Comparison of ENCODE assay signal across 9 cellular contexts in genomic region chr9:110183208-110184145, GRCh38. TPM values are rescaled to one million over a fixed set of nuclear protein-coding genes. Genes with fewer than 3 reads are reported as not detected.
DNase-seq lines count a peak whose midpoint lies in the region; ATAC-seq and TF ChIP-seq lines count a peak whose summit lies in the region.
"Had no signal": no experiment of that assay in that cellular context is flagged by ENCODE, and none has a peak within 500 bp of the region (broad histone marks: within the 10 kb centered on the region; RNA-seq: fewer than 3 reads in every experiment).

No MANE protein-coding gene starts in this region.

- no peaks in the 10 kb centered on the region for H4K20me1 ChIP-seq in fibroblast of lung (ENCODE audit: control insufficient read depth, extremely low read depth, insufficient read depth, low read length)

- H3K4me1 ChIP-seq in CD8-positive, alpha-beta T cell (ENCODE audit: insufficient read depth, low read length): no peaks in the 10 kb centered on the region
- peaks cover 10% of the 10 kb centered on the region for H3K4me1 ChIP-seq in fibroblast of lung (ENCODE audit: control insufficient read depth, extremely low read depth, insufficient read depth, low read length)
- H3K4me1 ChIP-seq in thyroid gland: no peaks in the 10 kb centered on the region

- H3K36me3 Mint-ChIP-seq in CD8-positive, alpha-beta T cell: no peaks in the 10 kb centered on the region
- H3K36me3 Mint-ChIP-seq in activated CD8-positive, alpha-beta memory T cell treated with anti-CD3 and anti-CD28 coated beads, Interleukin-2, amount 10 ng/mL, durations not matched to agents 7 days and 5 days: no peaks in the 10 kb centered on the region
- no peaks in the 10 kb centered on the region for H3K36me3 Mint-ChIP-seq in natural killer cell treated with Interleukin-12 subunit alpha and Interleukin-12 subunit beta and Interleukin-15 and Interleukin-18, amount 100 ng/mL, for 72 hours

- no peaks in the 10 kb centered on the region for H3K79me2 ChIP-seq in fibroblast of lung (ENCODE audit: control insufficient read depth, insufficient read depth, low read length)

- H3K27ac Mint-ChIP-seq in CD8-positive, alpha-beta T cell: no peak overlapping the region
- H3K27ac Mint-ChIP-seq in activated CD8-positive, alpha-beta memory T cell treated with anti-CD3 and anti-CD28 coated beads, Interleukin-2, amount 10 ng/mL, durations not matched to agents 7 days and 5 days: no peak overlapping the region
- no peak overlapping the region for H3K27ac Mint-ChIP-seq in natural killer cell treated with Interleukin-12 subunit alpha and Interleukin-12 subunit beta and Interleukin-15 and Interleukin-18, amount 100 ng/mL, for 72 hours

- H3K36me3 ChIP-seq in CD8-positive, alpha-beta T cell (ENCODE audit: insufficient read depth, low read length): no peaks in the 10 kb centered on the region
- H3K36me3 ChIP-seq in fibroblast of lung (ENCODE audit: control insufficient read depth, insufficient read depth, low read length): no peaks in the 10 kb centered on the region
- no peaks in the 10 kb centered on the region for H3K36me3 ChIP-seq in thyroid gland

- CTCF ChIA-PET in CD8-positive, alpha-beta T cell (lab: Charles Lee): interaction anchor here (0.7 to 2.3 kb wide), 9 partner anchors 11 to 440 kb away, joined by 3 to 10 read pairs (median 7); no protein-coding TSS in a partner anchor
- CTCF ChIA-PET in activated CD8-positive, alpha-beta memory T cell treated with anti-CD3 and anti-CD28 coated beads, Interleukin-2, amount 10 ng/mL, durations not matched to agents 7 days and 5 days (lab: Charles Lee): interaction anchor here (0.7 to 2.9 kb wide), 17 partner anchors 10 to 440 kb away, joined by 3 to 25 read pairs (median 4); no protein-coding TSS in a partner anchor

- no peak overlapping the region for H3K4me2 ChIP-seq in fibroblast of lung (ENCODE audit: extremely low read depth, insufficient read depth, low read length)

- H3K9ac ChIP-seq in fibroblast of lung (ENCODE audit: insufficient read depth, low read length): no peak overlapping the region

- H3K4me3 ChIP-seq in CD8-positive, alpha-beta T cell (ENCODE audit: low read depth, low read length): no peak overlapping the region
- no peak overlapping the region for H3K4me3 ChIP-seq in fibroblast of lung (replicated peaks in 1 of 4; ENCODE audit: control extremely low read depth in 1 of 4, insufficient read depth in 1 of 4, low read depth in 3 of 4, low read length in 4 of 4)
- H3K4me3 ChIP-seq in thyroid gland (replicated peaks in 1 of 3): no peak overlapping the region

- no peak overlapping the region for H2AFZ ChIP-seq in fibroblast of lung (ENCODE audit: low read length)

- no peak for ATAC-seq in CD8-positive, alpha-beta T cell
- peak; percentile 88 for ATAC-seq in HG03520 (IDR thresholded peaks at IDR 0.05; ENCODE audit: unreplicated experiment)
- ATAC-seq in activated CD8-positive, alpha-beta memory T cell treated with anti-CD3 and anti-CD28 coated beads, Interleukin-2, amount 10 ng/mL, durations not matched to agents 7 days and 5 days: peak; percentile 60
- ATAC-seq in natural killer cell treated with Interleukin-12 subunit alpha and Interleukin-12 subunit beta and Interleukin-15 and Interleukin-18, amount 100 ng/mL, for 72 hours: peak; percentile 62 to 63

- WGBS in thyroid gland, 2 donors: 71 to 74% methylated on average over 7 of the region's 7 CpGs

- no peaks in the 10 kb centered on the region for H3K27me3 Mint-ChIP-seq in CD8-positive, alpha-beta T cell (ENCODE audit: low read depth)
- peaks cover 9% of the 10 kb centered on the region for H3K27me3 Mint-ChIP-seq in activated CD8-positive, alpha-beta memory T cell treated with anti-CD3 and anti-CD28 coated beads, Interleukin-2, amount 10 ng/mL, durations not matched to agents 7 days and 5 days
- peaks cover 0 to 2% of the 10 kb centered on the region in 2 donors for H3K27me3 Mint-ChIP-seq in natural killer cell treated with Interleukin-12 subunit alpha and Interleukin-12 subunit beta and Interleukin-15 and Interleukin-18, amount 100 ng/mL, for 72 hours

- no peaks in the 10 kb centered on the region for H3K27me3 ChIP-seq in CD8-positive, alpha-beta T cell (ENCODE audit: insufficient read depth, low read length)
- H3K27me3 ChIP-seq in fibroblast of lung (ENCODE audit: control insufficient read depth, insufficient read depth, low read length) (no peaks in the 10 kb centered on the region), thyroid gland (no peaks in the 10 kb centered on the region)

- intact Hi-C loops in CD8-positive, alpha-beta T cell (cut with DNase I, micrococcal nuclease): loop anchor here in 1 of 2 experiments (2.0 to 5.0 kb wide), 2 partner anchors 439 to 1115 kb away; no protein-coding TSS in a partner anchor
- intact Hi-C loops in thyroid gland (cut with DNase I): loop anchor here (5.0 kb wide), 1 partner anchor 34 kb away; no protein-coding TSS in a partner anchor

- H3K9me3 Mint-ChIP-seq in CD8-positive, alpha-beta T cell: peaks cover 4% of the 10 kb centered on the region
- peaks cover 6% of the 10 kb centered on the region for H3K9me3 Mint-ChIP-seq in activated CD8-positive, alpha-beta memory T cell treated with anti-CD3 and anti-CD28 coated beads, Interleukin-2, amount 10 ng/mL, durations not matched to agents 7 days and 5 days (ENCODE audit: low read depth)
- no peaks in the 10 kb centered on the region for H3K9me3 Mint-ChIP-seq in natural killer cell treated with Interleukin-12 subunit alpha and Interleukin-12 subunit beta and Interleukin-15 and Interleukin-18, amount 100 ng/mL, for 72 hours

- peak in 5 of 7 experiments; percentile 8 to 52 (median 21) for DNase-seq in CD8-positive, alpha-beta T cell
- DNase-seq in GM19240 (ENCODE audit: insufficient read length, low spot score): peak; percentile 60
- peak; percentile 14 for DNase-seq in NCI-H82 treated with DMSO at 0.1 percent for 48 hours (lab: John Stamatoyannopoulos, UW; ENCODE audit: unreplicated experiment)
- DNase-seq in activated CD8-positive, alpha-beta memory T cell treated with anti-CD3 and anti-CD28 coated beads, Interleukin-2, amount 10 ng/mL, durations not matched to agents 7 days and 5 days: peak; percentile 66
- peak; percentile 58 to 83 for DNase-seq in fibroblast of lung (ENCODE audit: low read depth in 2 of 2)
- no peak for DNase-seq in natural killer cell treated with Interleukin-12 subunit alpha and Interleukin-12 subunit beta and Interleukin-15 and Interleukin-18, amount 100 ng/mL, for 72 hours (ENCODE audit: low spot score)
- peak; percentile 62 to 74 for DNase-seq in thyroid gland

- H3K27ac ChIP-seq in CD8-positive, alpha-beta T cell (ENCODE audit: low read depth, low read length): no peak overlapping the region
- H3K27ac ChIP-seq in fibroblast of lung (ENCODE audit: insufficient read depth, low read length) (no peak overlapping the region), thyroid gland (no peak overlapping the region)

- TF ChIP-seq CTCF in CD8-positive, alpha-beta T cell (IDR thresholded peaks at IDR 0.05): peak; percentile 75
- TF ChIP-seq CTCF in fibroblast of lung (conservative IDR thresholded peaks at IDR 0.05 in 1 of 2, IDR thresholded peaks at IDR 0.05 in 1 of 2; ENCODE audit: low read depth in 1 of 2, low read length in 2 of 2) (peak; percentile 67 to 76), thyroid gland (IDR thresholded peaks at IDR 0.05) (peak; percentile 46 to 79 (median 73))

- no peak overlapping the region for H3K4me3 Mint-ChIP-seq in CD8-positive, alpha-beta T cell
- H3K4me3 Mint-ChIP-seq in activated CD8-positive, alpha-beta memory T cell treated with anti-CD3 and anti-CD28 coated beads, Interleukin-2, amount 10 ng/mL, durations not matched to agents 7 days and 5 days: no peak overlapping the region
- no peak overlapping the region for H3K4me3 Mint-ChIP-seq in natural killer cell treated with Interleukin-12 subunit alpha and Interleukin-12 subunit beta and Interleukin-15 and Interleukin-18, amount 100 ng/mL, for 72 hours

- TF ChIP-seq POLR2A in thyroid gland (IDR thresholded peaks at IDR 0.05): no peak

- POLR2A ChIA-PET in CD8-positive, alpha-beta T cell (lab: Charles Lee): no interaction called here

- H3K9me3 ChIP-seq in CD8-positive, alpha-beta T cell (ENCODE audit: low read length): no peaks in the 10 kb centered on the region
- H3K9me3 ChIP-seq in fibroblast of lung (ENCODE audit: control insufficient read depth, insufficient read depth, low read depth, low read length): no peaks in the 10 kb centered on the region
- H3K9me3 ChIP-seq in thyroid gland: no peaks in the 10 kb centered on the region

- H3K4me1 Mint-ChIP-seq in CD8-positive, alpha-beta T cell (ENCODE audit: low read depth): no peaks in the 10 kb centered on the region
- no peaks in the 10 kb centered on the region for H3K4me1 Mint-ChIP-seq in activated CD8-positive, alpha-beta memory T cell treated with anti-CD3 and anti-CD28 coated beads, Interleukin-2, amount 10 ng/mL, durations not matched to agents 7 days and 5 days
- no peaks in the 10 kb centered on the region for H3K4me1 Mint-ChIP-seq in natural killer cell treated with Interleukin-12 subunit alpha and Interleukin-12 subunit beta and Interleukin-15 and Interleukin-18, amount 100 ng/mL, for 72 hours (ENCODE audit: low read depth in 2 of 2)

RNA-seq across cellular contexts. Expression of gene C9orf152, which starts 24.5 kb away (rescaled TPM):
- total RNA-seq in CD8-positive, alpha-beta T cell: not detected
- total RNA-seq in activated CD8-positive, alpha-beta memory T cell treated with anti-CD3 and anti-CD28 coated beads, Interleukin-2, amount 10 ng/mL, durations not matched to agents 7 days and 5 days: not detected
- total RNA-seq in fibroblast of lung: under 0.01 TPM in 1 of 2 replicates, not detected in the other
- not detected in 2 replicates for polyA plus RNA-seq in fibroblast of lung
- 0.24 TPM in 1 of 2 replicates, not detected in the other for polyA plus RNA-seq in fibroblast of lung (2012)
- not detected in 2 replicates for polyA minus RNA-seq in fibroblast of lung (ENCODE audit: low replicate concordance)
- total RNA-seq in natural killer cell treated with Interleukin-12 subunit alpha and Interleukin-12 subunit beta and Interleukin-15 and Interleukin-18, amount 100 ng/mL, for 72 hours: not detected
- under 1 TPM in 2 of 4 donors, not detected in 2; 0.20 to 0.33 TPM for total RNA-seq in thyroid gland
- total RNA-seq: T-helper 2 cell treated with Interferon-gamma antibody and Interleukin-4, amounts not matched to agents 100 ng/mL and 5 ng/mL, for 36 hours had no signal
